32 cellular contexts compared by ENCODE assay signal in genomic region chr7:115013887-115014286, GRCh38.
DNase-seq lines count a peak whose midpoint lies in the region; ATAC-seq and TF ChIP-seq lines count a peak whose summit lies in the region.
"Had no signal": no experiment of that assay in that cellular context is flagged by ENCODE, and none has a peak within 500 bp of the region (broad histone marks: within the 10 kb centered on the region; RNA-seq: fewer than 3 reads in every experiment).

No MANE protein-coding gene starts in this region.

- H3K4me3 ChIP-seq in CD8-positive, alpha-beta T cell (ENCODE audit: low read depth, low read length): no peak overlapping the region
- H3K4me3 ChIP-seq: A549, cardiac muscle cell, esophagus squamous epithelium, left ventricle myocardium inferior, vagina had no signal

- POLR2A ChIA-PET in activated CD4-positive, alpha-beta memory T cell treated with anti-CD3 and anti-CD28 coated beads for 36 hours (lab: Charles Lee): no interaction called here
- POLR2A ChIA-PET in activated CD4-positive, alpha-beta memory T cell treated with anti-CD3 and anti-CD28 coated beads, Interleukin-2, amount 10 ng/mL, durations not matched to agents 7 days and 5 days (lab: Charles Lee): interaction anchor here (8.7 kb wide), 1 partner anchor 89 kb away, joined by 309 read pairs; the partner anchor contains the start of gene MDFIC
- POLR2A ChIA-PET in CD8-positive, alpha-beta T cell (lab: Charles Lee): no interaction called here
- POLR2A ChIA-PET in activated CD8-positive, alpha-beta T cell treated with anti-CD3 and anti-CD28 coated beads for 36 hours (lab: Charles Lee): no interaction called here

- H3K36me3 ChIP-seq in CD8-positive, alpha-beta T cell (ENCODE audit: insufficient read depth, low read length): no peaks in the 10 kb centered on the region
- H3K36me3 ChIP-seq: cardiac muscle cell, vagina had no signal

- intact Hi-C loops in activated CD4-positive, alpha-beta memory T cell treated with anti-CD3 and anti-CD28 coated beads for 36 hours (cut with micrococcal nuclease): no loop called here
- intact Hi-C loops in CD8-positive, alpha-beta T cell (cut with DNase I, micrococcal nuclease): loop anchor here in 1 of 2 experiments (2.0 kb wide), 1 partner anchor 91 kb away; the partner anchor contains the start of gene MDFIC
- intact Hi-C loops in activated CD8-positive, alpha-beta T cell treated with anti-CD3 and anti-CD28 coated beads for 36 hours (cut with micrococcal nuclease): no loop called here

- H3K4me3 Mint-ChIP-seq in activated CD4-positive, alpha-beta memory T cell treated with anti-CD3 and anti-CD28 coated beads for 36 hours: no peak overlapping the region
- H3K4me3 Mint-ChIP-seq in activated CD4-positive, alpha-beta memory T cell treated with anti-CD3 and anti-CD28 coated beads, Interleukin-2, amount 10 ng/mL, durations not matched to agents 7 days and 5 days: no peak overlapping the region
- no peak overlapping the region for H3K4me3 Mint-ChIP-seq in CD8-positive, alpha-beta T cell
- H3K4me3 Mint-ChIP-seq in activated CD8-positive, alpha-beta T cell treated with anti-CD3 and anti-CD28 coated beads for 36 hours: no peak overlapping the region
- no peak overlapping the region for H3K4me3 Mint-ChIP-seq in immature natural killer cell
- H3K4me3 Mint-ChIP-seq: activated naive CD4-positive, alpha-beta T cell treated with anti-CD3 and anti-CD28 coated beads, Interleukin-2, amount 10 ng/mL, durations not matched to agents 7 days and 5 days; mesothelial cell of epicardium; naive B cell had no signal

- CTCF ChIA-PET in activated CD4-positive, alpha-beta memory T cell treated with anti-CD3 and anti-CD28 coated beads for 36 hours (lab: Charles Lee): no interaction called here
- CTCF ChIA-PET in activated CD4-positive, alpha-beta memory T cell treated with anti-CD3 and anti-CD28 coated beads, Interleukin-2, amount 10 ng/mL, durations not matched to agents 7 days and 5 days (lab: Charles Lee): no interaction called here
- CTCF ChIA-PET in CD8-positive, alpha-beta T cell (lab: Charles Lee): no interaction called here
- CTCF ChIA-PET in activated CD8-positive, alpha-beta T cell treated with anti-CD3 and anti-CD28 coated beads for 36 hours (lab: Charles Lee): no interaction called here

- H3K27me3 ChIP-seq in CD8-positive, alpha-beta T cell (ENCODE audit: insufficient read depth, low read length): no peaks in the 10 kb centered on the region
- H3K27me3 ChIP-seq: cardiac muscle cell, esophagus squamous epithelium, vagina had no signal

- peaks cover 25% of the 10 kb centered on the region for H3K4me1 ChIP-seq in CD8-positive, alpha-beta T cell (ENCODE audit: insufficient read depth, low read length)

- H3K9me3 ChIP-seq in CD8-positive, alpha-beta T cell (ENCODE audit: low read length): no peaks in the 10 kb centered on the region
- H3K9me3 ChIP-seq: A549, esophagus squamous epithelium, left ventricle myocardium inferior, vagina had no signal

- H3K27me3 Mint-ChIP-seq in activated CD4-positive, alpha-beta memory T cell treated with anti-CD3 and anti-CD28 coated beads for 36 hours: no peaks in the 10 kb centered on the region
- no peaks in the 10 kb centered on the region for H3K27me3 Mint-ChIP-seq in activated CD4-positive, alpha-beta memory T cell treated with anti-CD3 and anti-CD28 coated beads, Interleukin-2, amount 10 ng/mL, durations not matched to agents 7 days and 5 days
- H3K27me3 Mint-ChIP-seq in CD8-positive, alpha-beta T cell (ENCODE audit: low read depth): no peaks in the 10 kb centered on the region
- no peaks in the 10 kb centered on the region for H3K27me3 Mint-ChIP-seq in activated CD8-positive, alpha-beta T cell treated with anti-CD3 and anti-CD28 coated beads for 36 hours
- no peaks in the 10 kb centered on the region for H3K27me3 Mint-ChIP-seq in immature natural killer cell (ENCODE audit: low read depth in 3 of 3)
- H3K27me3 Mint-ChIP-seq: activated naive CD4-positive, alpha-beta T cell treated with anti-CD3 and anti-CD28 coated beads, Interleukin-2, amount 10 ng/mL, durations not matched to agents 7 days and 5 days; naive B cell had no signal

- H3K9me3 Mint-ChIP-seq in activated CD4-positive, alpha-beta memory T cell treated with anti-CD3 and anti-CD28 coated beads for 36 hours: no peaks in the 10 kb centered on the region
- H3K9me3 Mint-ChIP-seq in activated CD4-positive, alpha-beta memory T cell treated with anti-CD3 and anti-CD28 coated beads, Interleukin-2, amount 10 ng/mL, durations not matched to agents 7 days and 5 days: peaks cover 12% of the 10 kb centered on the region
- H3K9me3 Mint-ChIP-seq in CD8-positive, alpha-beta T cell: no peaks in the 10 kb centered on the region
- no peaks in the 10 kb centered on the region for H3K9me3 Mint-ChIP-seq in activated CD8-positive, alpha-beta T cell treated with anti-CD3 and anti-CD28 coated beads for 36 hours
- no peaks in the 10 kb centered on the region for H3K9me3 Mint-ChIP-seq in immature natural killer cell
- H3K9me3 Mint-ChIP-seq: naive B cell had no signal

- peak overlapping the region; percentile 45 for H3K27ac Mint-ChIP-seq in activated CD4-positive, alpha-beta memory T cell treated with anti-CD3 and anti-CD28 coated beads for 36 hours
- H3K27ac Mint-ChIP-seq in activated CD4-positive, alpha-beta memory T cell treated with anti-CD3 and anti-CD28 coated beads, Interleukin-2, amount 10 ng/mL, durations not matched to agents 7 days and 5 days: no peak overlapping the region
- peak overlapping the region; percentile 28 for H3K27ac Mint-ChIP-seq in CD8-positive, alpha-beta T cell
- peak overlapping the region; percentile 20 for H3K27ac Mint-ChIP-seq in activated CD8-positive, alpha-beta T cell treated with anti-CD3 and anti-CD28 coated beads for 36 hours
- peak overlapping the region in 4 of 6 donors; percentile 23 to 60 (median 37) for H3K27ac Mint-ChIP-seq in immature natural killer cell
- H3K27ac Mint-ChIP-seq: activated naive CD4-positive, alpha-beta T cell treated with anti-CD3 and anti-CD28 coated beads, Interleukin-2, amount 10 ng/mL, durations not matched to agents 7 days and 5 days; mesothelial cell of epicardium; naive B cell had no signal

- ATAC-seq in CD8-positive, alpha-beta T cell: no peak
- ATAC-seq in activated CD8-positive, alpha-beta T cell treated with anti-CD3 and anti-CD28 coated beads for 36 hours: no peak
- no peak for ATAC-seq in GM19324 (IDR thresholded peaks at IDR 0.05; ENCODE audit: low FRiP score, unreplicated experiment)
- ATAC-seq: A549, HepG2 had no signal

- no peak overlapping the region for H3K27ac ChIP-seq in CD8-positive, alpha-beta T cell (ENCODE audit: low read depth, low read length)
- H3K27ac ChIP-seq: A549, cardiac muscle cell, esophagus squamous epithelium, left ventricle myocardium inferior, vagina had no signal

- TF ChIP-seq CTCF in CD8-positive, alpha-beta T cell (IDR thresholded peaks at IDR 0.05): no peak
- TF ChIP-seq CTCF in activated CD8-positive, alpha-beta T cell treated with anti-CD3 and anti-CD28 coated beads for 36 hours (IDR thresholded peaks at IDR 0.05): no peak

- no peak for DNase-seq in activated CD4-positive, alpha-beta memory T cell treated with anti-CD3 and anti-CD28 coated beads for 36 hours
- no peak for DNase-seq in activated CD4-positive, alpha-beta memory T cell treated with anti-CD3 and anti-CD28 coated beads, Interleukin-2, amount 10 ng/mL, durations not matched to agents 7 days and 5 days
- no peak for DNase-seq in CD8-positive, alpha-beta T cell
- DNase-seq in activated CD8-positive, alpha-beta T cell treated with anti-CD3 and anti-CD28 coated beads for 36 hours: no peak
- DNase-seq in immature natural killer cell (no peak), DMS114 treated with DMSO at 0.1 percent for 48 hours (lab: John Stamatoyannopoulos, UW; ENCODE audit: unreplicated experiment) (no peak), NOMO-1 treated with DMSO at 0.1 percent for 48 hours (lab: John Stamatoyannopoulos, UW; ENCODE audit: unreplicated experiment) (no peak)
- DNase-seq: activated CD4-positive, alpha-beta T cell treated with anti-CD3 and anti-CD28 coated beads, Interleukin-2, amount 50 U/mL, for 48 hours; activated CD4-positive, CD25-positive, alpha-beta regulatory T cell; activated naive CD4-positive, alpha-beta T cell treated with anti-CD3 and anti-CD28 coated beads, Interleukin-2, amount 10 ng/mL, durations not matched to agents 7 days and 5 days; activated T-cell treated with anti-CD3 and anti-CD28 coated beads, Interleukin-2, amount 50 U/mL, for 1 hour; AML-193; aorta; cortex of kidney; esophagus squamous epithelium; GDM1; hypothalamus; left ventricle myocardium inferior; naive B cell; NCI-H146; NCI-H524; NK-92 treated with Interleukin-12 subunit alpha and Interleukin-12 subunit beta, amount 100 ng/mL, for 24 hours; occipital lobe; Right ventricle myocardium superior; stimulated activated CD4-positive, alpha-beta T cell treated with anti-CD3 and anti-CD28 coated beads, Interleukin-15, amount 100 ng/mL, for 24 hours; stimulated activated naive CD4-positive, alpha-beta T cell treated with Interleukin-2 at 50 U/mL for 16 hours had no signal

- H3K36me3 Mint-ChIP-seq in activated CD4-positive, alpha-beta memory T cell treated with anti-CD3 and anti-CD28 coated beads for 36 hours: peaks cover 32% of the 10 kb centered on the region
- peaks cover 50% of the 10 kb centered on the region for H3K36me3 Mint-ChIP-seq in activated CD4-positive, alpha-beta memory T cell treated with anti-CD3 and anti-CD28 coated beads, Interleukin-2, amount 10 ng/mL, durations not matched to agents 7 days and 5 days (ENCODE audit: low read depth)
- H3K36me3 Mint-ChIP-seq in CD8-positive, alpha-beta T cell: peaks cover 43% of the 10 kb centered on the region
- peaks cover 40% of the 10 kb centered on the region for H3K36me3 Mint-ChIP-seq in activated CD8-positive, alpha-beta T cell treated with anti-CD3 and anti-CD28 coated beads for 36 hours (ENCODE audit: low read depth)
- peaks cover 17 to 22% (median 20%) of the 10 kb centered on the region in 3 donors for H3K36me3 Mint-ChIP-seq in immature natural killer cell

- peaks cover 52% of the 10 kb centered on the region for H3K4me1 Mint-ChIP-seq in activated CD4-positive, alpha-beta memory T cell treated with anti-CD3 and anti-CD28 coated beads for 36 hours (ENCODE audit: low read depth)
- H3K4me1 Mint-ChIP-seq in activated CD4-positive, alpha-beta memory T cell treated with anti-CD3 and anti-CD28 coated beads, Interleukin-2, amount 10 ng/mL, durations not matched to agents 7 days and 5 days: peaks cover 62% of the 10 kb centered on the region
- peaks cover 49% of the 10 kb centered on the region for H3K4me1 Mint-ChIP-seq in CD8-positive, alpha-beta T cell (ENCODE audit: low read depth)
- peaks cover 34% of the 10 kb centered on the region for H3K4me1 Mint-ChIP-seq in activated CD8-positive, alpha-beta T cell treated with anti-CD3 and anti-CD28 coated beads for 36 hours (ENCODE audit: low read depth)
- peaks cover 44 to 69% of the 10 kb centered on the region in 2 donors for H3K4me1 Mint-ChIP-seq in immature natural killer cell
